8 cellular contexts compared by ENCODE assay signal in the genomic region with DNA sequence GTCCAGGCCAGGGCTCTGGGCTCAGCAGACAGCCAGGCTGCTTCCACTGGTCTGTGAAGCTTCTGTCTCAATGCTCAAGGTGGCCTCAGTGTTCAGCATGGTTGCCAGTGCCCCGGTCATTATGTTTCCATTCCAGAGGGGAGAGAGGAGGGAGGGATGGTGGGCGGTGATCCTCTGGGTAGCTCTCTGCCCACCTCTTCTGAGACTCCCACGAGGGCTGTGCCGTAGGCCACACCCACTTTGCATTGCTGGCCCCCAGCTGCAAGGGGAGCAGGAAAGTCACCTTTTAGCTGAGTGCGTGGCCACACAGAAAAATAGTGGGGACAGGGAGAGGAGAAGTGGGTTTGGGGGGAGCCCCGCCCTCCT. TPM values are rescaled to one million over a fixed set of nuclear protein-coding genes. Genes with fewer than 3 reads are reported as not detected.
DNase-seq lines count a peak whose midpoint lies in the region; ATAC-seq and TF ChIP-seq lines count a peak whose summit lies in the region.

No MANE protein-coding gene starts in this region.

- H3K4me3 ChIP-seq in HUES64 (ENCODE audit: low read length) (peak overlapping the region; percentile 45), cardiac fibroblast (replicated peaks in 1 of 2; ENCODE audit: low read depth in 2 of 2, low read length in 2 of 2) (peak overlapping the region; percentile 50 to 59)

- H3K27ac ChIP-seq in HUES64 (ENCODE audit: low read depth, low read length) = no peak overlapping the region

- no peak for TF ChIP-seq CTCF in cardiac fibroblast (IDR thresholded peaks at IDR 0.05; ENCODE audit: low read depth, low read length)

- H3K36me3 ChIP-seq in HUES64 (ENCODE audit: insufficient read depth, low read length) = no peaks in the 10 kb centered on the region

- intact Hi-C loops in posterior vena cava (cut with DNase I) = loop anchor here (2.0 to 5.0 kb wide), 2 partner anchors 20 to 42 kb away; partner anchors contain the start of gene FOXK1 (in 1 of the 2)

- 17% methylated on average over 6 of the region's 6 CpGs for WGBS in HUES64

- H3K9ac ChIP-seq in HUES64 (ENCODE audit: low read depth, low read length) = peak overlapping the region; percentile 52; the same call in 1 of the 2 replicates

- DNase-seq in 8988T = peak; percentile 53
- peak; percentile 48 to 49 for DNase-seq in cardiac fibroblast (ENCODE audit: low read depth in 2 of 2)
- peak; percentile 51 to 81 for DNase-seq in lung microvascular endothelial cell (ENCODE audit: low read depth in 2 of 2)
- no peak for DNase-seq in HuH-7 (ENCODE audit: low spot score)
- DNase-seq in posterior vena cava (ENCODE audit: low spot score) = no peak
- DNase-seq in NCI-H524 treated with DMSO at 0.1 percent for 48 hours (lab: John Stamatoyannopoulos, UW) = no peak

- no peaks in the 10 kb centered on the region for H3K9me3 ChIP-seq in HUES64 (ENCODE audit: insufficient read depth, low read depth, low read length)

- peak; percentile 7 for ATAC-seq in GM18520 (IDR thresholded peaks at IDR 0.05; ENCODE audit: unreplicated experiment)

- H3K4me1 ChIP-seq in HUES64 (ENCODE audit: insufficient read depth, low read length) = peaks cover 11% of the 10 kb centered on the region; the same call in 1 of the 2 replicates

- H3K27me3 ChIP-seq in HUES64 (ENCODE audit: insufficient read depth, low read length) = no peaks in the 10 kb centered on the region

RNA-seq across cellular contexts. Expression of gene FOXK1, which starts 42.5 kb away (rescaled TPM):
- 4.2 TPM for polyA plus RNA-seq in HUES64 (2013, experiment 1 of 2)
- polyA plus RNA-seq in HUES64 (2013, experiment 2 of 2) = 5.6 TPM
- total RNA-seq in lung microvascular endothelial cell (16.3 and 17.7 TPM in 2 replicates), posterior vena cava (10 to 100 TPM; 30.5 to 32.3 TPM)

RNA-seq across cellular contexts. Expression of gene AP5Z1, which starts 50.8 kb away (rescaled TPM):
- 16.0 TPM for polyA plus RNA-seq in HUES64 (2013, experiment 1 of 2)
- polyA plus RNA-seq in HUES64 (2013, experiment 2 of 2) = 10.6 TPM
- total RNA-seq in lung microvascular endothelial cell = 19.2 and 20.2 TPM in 2 replicates
- 10 to 100 TPM; 27.8 to 29.0 TPM for total RNA-seq in posterior vena cava

Comparison
In these comparisons a context has a peak if more than half of its experiments do, and no peak if none do; other contexts are left out.
1. DNase-seq: peak in 8988T (single experiment), cardiac fibroblast (2 of 2) and lung microvascular endothelial cell (2 of 2); none in HuH-7 (single experiment), posterior vena cava (single experiment) and NCI-H524 treated with DMSO at 0.1 percent for 48 hours (single experiment).